Comparison of ENCODE assay signal across 8 cellular contexts in the genomic region with DNA sequence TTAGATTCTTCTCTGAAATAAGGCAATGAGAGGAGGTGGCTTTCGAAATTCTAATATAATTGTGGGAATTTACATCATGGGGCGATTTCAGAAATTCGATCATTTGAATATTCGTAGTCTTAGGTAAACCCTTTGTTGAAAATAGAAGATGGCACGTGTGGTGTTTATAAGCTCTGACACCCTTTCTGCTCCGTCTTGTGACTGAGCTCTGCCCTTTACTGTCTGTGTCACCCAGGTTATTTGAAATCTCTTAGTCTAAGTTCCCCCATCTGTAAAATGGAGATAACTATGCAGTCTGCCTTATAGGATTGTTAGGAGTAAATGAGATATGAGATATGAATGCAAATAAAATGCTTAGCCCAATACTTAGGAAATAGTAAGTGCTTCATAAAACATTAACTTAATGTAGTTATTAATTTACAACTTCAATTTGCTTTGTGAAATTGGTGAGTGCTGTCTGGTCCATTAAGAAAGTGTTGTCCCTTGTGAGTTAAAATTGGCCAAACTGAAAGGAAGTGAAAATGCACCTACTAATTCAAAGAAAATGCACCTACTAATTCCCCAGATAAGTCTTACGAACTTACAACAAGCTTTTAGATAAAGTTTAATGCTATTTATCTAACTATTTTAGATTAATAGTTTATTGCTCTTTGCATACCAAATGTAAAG. TPM values are rescaled to one million over a fixed set of nuclear protein-coding genes. Genes with fewer than 3 reads are reported as not detected.
DNase-seq lines count a peak whose midpoint lies in the region; ATAC-seq and TF ChIP-seq lines count a peak whose summit lies in the region.

No MANE protein-coding gene starts in this region.

- H3K9me3 ChIP-seq in mammary epithelial cell (replicated peaks; ENCODE audit: insufficient read depth, low read length) (no peaks in the 10 kb centered on the region), heart right ventricle (no peaks in the 10 kb centered on the region)

- no peaks in the 10 kb centered on the region for H3K9me3 Mint-ChIP-seq in nephron progenitor cell

- H3K4me3 ChIP-seq in GM12875 (ENCODE audit: low read depth, low read length), result peak overlapping the region; percentile 90
- H3K4me3 ChIP-seq in mammary epithelial cell (replicated peaks in 1 of 3; ENCODE audit: insufficient read depth in 1 of 3, low read depth in 2 of 3, low read length in 3 of 3), result peak overlapping the region; percentile 66 to 82 (median 80)
- peak overlapping the region in 3 of 10 donors; percentile 57 to 73 (median 66) for H3K4me3 ChIP-seq in heart right ventricle

- no peaks in the 10 kb centered on the region for H3K36me3 ChIP-seq in mammary epithelial cell (ENCODE audit: insufficient read depth, low read length)
- H3K36me3 ChIP-seq in heart right ventricle, result no peaks in the 10 kb centered on the region

- H3K27me3 ChIP-seq in mammary epithelial cell (ENCODE audit: insufficient read depth, low read length), result no peaks in the 10 kb centered on the region
- peaks cover 0 to 21% (median 0%) of the 10 kb centered on the region in 7 donors for H3K27me3 ChIP-seq in heart right ventricle

- H3K4me1 Mint-ChIP-seq in nephron progenitor cell, result peaks cover 14% of the 10 kb centered on the region

- intact Hi-C loops in mammary epithelial cell (cut with micrococcal nuclease), result loop anchor here (5.0 kb wide), 3 partner anchors 188 to 318 kb away; partner anchors contain the start of gene PPFIBP1
- intact Hi-C loops in heart right ventricle (cut with DNase I), result loop anchor here in 3 of 10 donors (10.0 kb wide), 3 partner anchors 321 to 371 kb away; no protein-coding TSS in a partner anchor
- intact Hi-C loops in posterior vena cava (cut with DNase I), result no loop called here

- H3K4me1 ChIP-seq in mammary epithelial cell (ENCODE audit: insufficient read depth, low read length) (peaks cover 50% of the 10 kb centered on the region), heart right ventricle (peaks cover 0 to 32% (median 9%) of the 10 kb centered on the region in 9 donors)

- H3K4me3 Mint-ChIP-seq in nephron progenitor cell, result peak overlapping the region; percentile 90

- H3K36me3 Mint-ChIP-seq in nephron progenitor cell (ENCODE audit: low read depth), result no peaks in the 10 kb centered on the region

- no peaks in the 10 kb centered on the region for H4K20me1 ChIP-seq in mammary epithelial cell (ENCODE audit: insufficient read depth, low read length)

- H3K27me3 Mint-ChIP-seq in nephron progenitor cell (ENCODE audit: low read depth, poor library complexity), result peaks cover 64% of the 10 kb centered on the region

- dilution Hi-C loops in mammary epithelial cell (cut with HindIII; ENCODE audit: low sequenced_read_pairs), result no loop called here

- WGBS in mammary epithelial cell (ENCODE audit: low coverage, missing lambda C conversion rate), result 58% methylated on average over 7 of the region's 7 CpGs
- 82 to 83% methylated on average over 7 of the region's 7 CpGs for whole genome bisulfite sequencing in heart right ventricle, 2 donors

- DNase-seq in mammary epithelial cell (no peak), nephron progenitor cell (no peak), A172 (ENCODE audit: low spot score) (no peak), heart right ventricle (no peak), posterior vena cava (ENCODE audit: low spot score) (no peak)
- DNase-seq in effector CD4-positive, alpha-beta T cell, result no peak

- peaks cover 57% of the 10 kb centered on the region for H3K79me2 ChIP-seq in mammary epithelial cell (ENCODE audit: insufficient read depth, low read length)

- ATAC-seq in HG03571 (IDR thresholded peaks at IDR 0.05; ENCODE audit: unreplicated experiment) (peak; percentile 21), heart right ventricle (no peak)

- H3K27ac Mint-ChIP-seq in nephron progenitor cell, result no peak overlapping the region

- peak overlapping the region; percentile 99 for H3K9ac ChIP-seq in mammary epithelial cell (ENCODE audit: insufficient read depth, low read length)

- BruUV-seq in mammary epithelial cell (replicated peaks; lab: Mats Ljungman, UMichigan), result no TSS peak

- peak overlapping the region; percentile 96 for H3K4me2 ChIP-seq in mammary epithelial cell (ENCODE audit: insufficient read depth, low read depth, low read length)

- H2AFZ ChIP-seq in mammary epithelial cell (ENCODE audit: low read depth, low read length), result peak overlapping the region; percentile 77

- H3K27ac ChIP-seq in mammary epithelial cell (ENCODE audit: insufficient read depth, low read depth, low read length) (peak overlapping the region; percentile 98), heart right ventricle (no peak overlapping the region)

- CTCF ChIA-PET in mammary epithelial cell (lab: Charles Lee; ENCODE audit: low non-redundant PET), result no interaction called here

- no peak for TF ChIP-seq CTCF in GM12875 (IDR thresholded peaks at IDR 0.05; ENCODE audit: borderline replicate concordance, insufficient read depth, low read depth, low read length)
- TF ChIP-seq CTCF in mammary epithelial cell (conservative IDR thresholded peaks at IDR 0.05 in 1 of 2, IDR thresholded peaks at IDR 0.05 in 1 of 2; ENCODE audit: extremely low read depth in 1 of 2, insufficient read depth in 1 of 2, low read depth in 1 of 2, low read length in 2 of 2), result no peak
- no peak for TF ChIP-seq CTCF in nephron progenitor cell (IDR thresholded peaks at IDR 0.05)
- TF ChIP-seq CTCF in heart right ventricle (IDR thresholded peaks at IDR 0.05), result no peak

- in situ Hi-C loops in mammary epithelial cell (cut with MboI; ENCODE audit: low sequenced_read_pairs in 2 of 2), result loop anchor here in 1 of 2 donors (10.0 kb wide), 1 partner anchor 51 kb away; no protein-coding TSS in a partner anchor

RNA-seq across cellular contexts. Expression of gene BMAL2, which starts 1.6 kb away (rescaled TPM):
- 10 to 100 TPM in 1 of 2 donors, 1 to 10 TPM in 1; 8.8 to 51.6 TPM for total RNA-seq in mammary epithelial cell
- 12.7 TPM for polyA plus RNA-seq in mammary epithelial cell
- polyA minus RNA-seq in mammary epithelial cell, result 21.8 TPM
- 37.2 and 50.3 TPM in 2 replicates for total RNA-seq in A172 (2014; rRNA removed; shearing (Covaris generic))
- total RNA-seq in heart right ventricle, result 1 to 10 TPM; 1.1 to 9.4 (median 2.8) TPM
- polyA plus RNA-seq in heart right ventricle, result under 1 TPM; 0.44 to 0.93 TPM
- total RNA-seq in posterior vena cava, result 10 to 100 TPM in 1 of 2 donors, 1 to 10 TPM in 1; 7.6 to 32.7 TPM
